In the genomic region with DNA sequence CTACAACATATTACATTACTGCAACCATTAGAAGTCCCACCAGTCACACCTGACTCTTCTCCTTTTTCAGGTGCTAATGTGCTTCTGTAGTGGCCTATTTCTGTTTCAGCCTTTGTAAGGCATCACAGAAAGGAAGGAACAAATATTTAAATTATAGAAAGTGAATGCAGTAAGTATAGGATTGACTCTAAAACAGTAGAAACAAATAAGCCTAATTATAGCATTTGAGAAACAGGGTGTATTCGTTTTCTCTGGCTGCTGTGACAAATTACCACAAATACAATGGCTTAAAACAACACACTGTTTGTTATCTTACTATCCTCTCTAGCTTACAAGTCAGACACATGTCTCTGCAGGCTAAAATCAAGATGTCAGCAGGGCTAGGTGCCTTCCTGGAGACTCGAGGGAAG, we compare ENCODE assay signal across 12 cellular contexts.
DNase-seq lines count a peak whose midpoint lies in the region; ATAC-seq, FAIRE-seq and TF ChIP-seq lines count a peak whose summit lies in the region.
"Had no signal": no experiment of that assay in that cellular context is flagged by ENCODE, and none has a peak within 500 bp of the region (broad histone marks: within the 10 kb centered on the region; RNA-seq: fewer than 3 reads in every experiment).

No MANE protein-coding gene starts in this region.

- H3K4me1 Mint-ChIP-seq in activated T-cell treated with anti-CD3 and anti-CD28 coated beads, Interleukin-2, amount 50 U/mL, for 24 hours (ENCODE audit: low read depth): peaks cover 46% of the 10 kb centered on the region
- peaks cover 30% of the 10 kb centered on the region for H3K4me1 Mint-ChIP-seq in brain
- H3K4me1 Mint-ChIP-seq in type B pancreatic cell (ENCODE audit: unreplicated experiment): peaks cover 13% of the 10 kb centered on the region

- FAIRE-seq in urothelium cell line (lab: Jason Lieb, UNC): no peak

- ATAC-seq in HG03045 (IDR thresholded peaks at IDR 0.05; ENCODE audit: unreplicated experiment): peak; percentile 50
- ATAC-seq: sciatic nerve had no signal

- TF ChIP-seq CTCF in brain (conservative IDR thresholded peaks at IDR 0.05) (no peak), type B pancreatic cell (conservative IDR thresholded peaks at IDR 0.05) (no peak)

- H3K27ac Mint-ChIP-seq in activated T-cell treated with anti-CD3 and anti-CD28 coated beads, Interleukin-2, amount 50 U/mL, for 24 hours: peak overlapping the region; percentile 15
- peak overlapping the region in 3 of 5 experiments; percentile 39 to 73 (median 52) for H3K27ac Mint-ChIP-seq in brain
- H3K27ac Mint-ChIP-seq in type B pancreatic cell: peak overlapping the region; percentile 70
- H3K27ac Mint-ChIP-seq: activated B cell treated with CpG ODN at 0.5 μM for 24 hours had no signal

- H3K4me3 Mint-ChIP-seq in activated T-cell treated with anti-CD3 and anti-CD28 coated beads, Interleukin-2, amount 50 U/mL, for 24 hours: no peak overlapping the region
- no peak overlapping the region for H3K4me3 Mint-ChIP-seq in brain
- peak overlapping the region; percentile 6 for H3K4me3 Mint-ChIP-seq in type B pancreatic cell
- H3K4me3 Mint-ChIP-seq: activated B cell treated with CpG ODN at 0.5 μM for 24 hours had no signal

- no peaks in the 10 kb centered on the region for H3K27me3 Mint-ChIP-seq in activated T-cell treated with anti-CD3 and anti-CD28 coated beads, Interleukin-2, amount 50 U/mL, for 24 hours
- H3K27me3 Mint-ChIP-seq in brain (no peaks in the 10 kb centered on the region), type B pancreatic cell (no peaks in the 10 kb centered on the region)
- H3K27me3 Mint-ChIP-seq: activated B cell treated with CpG ODN at 0.5 μM for 24 hours had no signal

- H3K9me3 Mint-ChIP-seq in activated T-cell treated with anti-CD3 and anti-CD28 coated beads, Interleukin-2, amount 50 U/mL, for 24 hours: peaks cover 3% of the 10 kb centered on the region
- H3K9me3 Mint-ChIP-seq in brain (peaks cover 12 to 47% (median 34%) of the 10 kb centered on the region in 5 experiments), type B pancreatic cell (peaks cover 17% of the 10 kb centered on the region)

- no peak for DNase-seq in activated T-cell treated with anti-CD3 and anti-CD28 coated beads, Interleukin-2, amount 50 U/mL, for 24 hours
- DNase-seq in activated T-cell treated with anti-CD3 and anti-CD28 coated beads, Interleukin-2, amount 50 U/mL, for 1 hour: no peak
- no peak for DNase-seq in type B pancreatic cell (ENCODE audit: extremely low spot score, unreplicated experiment)
- no peak for DNase-seq in urothelium cell line (ENCODE audit: low spot score)
- no peak for DNase-seq in NCI-H446 (lab: John Stamatoyannopoulos, UW)
- DNase-seq in RPMI8226: no peak
- DNase-seq: activated B cell treated with CpG ODN at 0.5 μM for 24 hours, midbrain, MV-4-11 had no signal

- H3K36me3 Mint-ChIP-seq in activated T-cell treated with anti-CD3 and anti-CD28 coated beads, Interleukin-2, amount 50 U/mL, for 24 hours (ENCODE audit: low read depth): peaks cover 71% of the 10 kb centered on the region
- peaks cover 88% of the 10 kb centered on the region for H3K36me3 Mint-ChIP-seq in brain
- H3K36me3 Mint-ChIP-seq in type B pancreatic cell: peaks cover 27% of the 10 kb centered on the region

Comparison
In these comparisons a context has a peak if more than half of its experiments do, and no peak if none do; other contexts are left out.
1. H3K27ac Mint-ChIP-seq: peak in every context shown above with its lines; median percentile 70 in type B pancreatic cell; 52 in brain; 15 in activated T-cell treated with anti-CD3 and anti-CD28 coated beads, Interleukin-2, amount 50 U/mL, for 24 hours.